In genomic region chr1:40738831-40739230, GRCh38 we compare ENCODE assay signal across 16 cellular contexts. TPM values are rescaled to one million over a fixed set of nuclear protein-coding genes. Genes with fewer than 3 reads are reported as not detected.
A peak's percentile ranks its signal among the peaks of the same experiment; 100 is the strongest.
DNase-seq lines count a peak whose midpoint lies in the region; ATAC-seq and TF ChIP-seq lines count a peak whose summit lies in the region.
"Had no signal": no experiment of that assay in that cellular context is flagged by ENCODE, and none has a peak within 500 bp of the region (broad histone marks: within the 10 kb centered on the region; RNA-seq: fewer than 3 reads in every experiment).

No MANE protein-coding gene starts in this region.

- H3K27ac ChIP-seq in GM23248: peak overlapping the region; percentile 32; the same call in 1 of the 2 replicates
- H3K27ac ChIP-seq in right lobe of liver: peak overlapping the region; percentile 3 to 94 (median 49)
- H3K27ac ChIP-seq in tibial nerve: peak overlapping the region in 3 of 4 donors; percentile 3 to 47 (median 11)
- H3K27ac ChIP-seq: RWPE1 had no signal

- no peak overlapping the region for H3K4me2 ChIP-seq in GM23248 (ENCODE audit: unreplicated experiment)

- H3K9me2 ChIP-seq in GM23248 (ENCODE audit: insufficient read depth): no peaks in the 10 kb centered on the region

- intact Hi-C loops in activated T-helper 1 cell treated with anti-CD3 and anti-CD28 coated beads, Interleukin-12 subunit alpha, Interleukin-12 subunit beta, Interleukin-2, Interleukin-4 antibody, amounts not matched to agents 30 ng/mL and 10 ng/mL and 1 ng/mL, durations not matched to agents 14 hours and 24 hours and 36 hours (cut with micrococcal nuclease): no loop called here
- intact Hi-C loops in right lobe of liver (cut with DNase I): no loop called here

- H3K9me3 ChIP-seq in GM23248 (ENCODE audit: low read depth) (no peaks in the 10 kb centered on the region), right lobe of liver (no peaks in the 10 kb centered on the region), tibial nerve (peaks cover 0 to 7% (median 0%) of the 10 kb centered on the region in 4 donors)

- H3F3A ChIP-seq in GM23248 (ENCODE audit: insufficient read depth): peaks cover 17% of the 10 kb centered on the region

- peaks cover 49% of the 10 kb centered on the region for H3K79me2 ChIP-seq in GM23248 (ENCODE audit: insufficient read depth)

- in situ Hi-C loops in GM23248 (cut with MboI): no loop called here

- peaks cover 14% of the 10 kb centered on the region; the same call in 1 of the 2 replicates for H3K4me1 ChIP-seq in GM23248 (ENCODE audit: insufficient read depth)
- peaks cover 0 to 69% (median 19%) of the 10 kb centered on the region in 4 donors for H3K4me1 ChIP-seq in right lobe of liver
- peaks cover 0 to 34% (median 5%) of the 10 kb centered on the region in 4 donors for H3K4me1 ChIP-seq in tibial nerve

- no peak overlapping the region for H3K4me3 Mint-ChIP-seq in activated T-helper 1 cell treated with anti-CD3 and anti-CD28 coated beads, Interleukin-12 subunit alpha, Interleukin-12 subunit beta, Interleukin-2, Interleukin-4 antibody, amounts not matched to agents 30 ng/mL and 10 ng/mL and 1 ng/mL, durations not matched to agents 14 hours and 24 hours and 36 hours
- H3K4me3 Mint-ChIP-seq: CD14-positive monocyte had no signal

- H3K4me1 Mint-ChIP-seq in activated T-helper 1 cell treated with anti-CD3 and anti-CD28 coated beads, Interleukin-12 subunit alpha, Interleukin-12 subunit beta, Interleukin-2, Interleukin-4 antibody, amounts not matched to agents 30 ng/mL and 10 ng/mL and 1 ng/mL, durations not matched to agents 14 hours and 24 hours and 36 hours (ENCODE audit: low read depth): peaks cover 32% of the 10 kb centered on the region

- no peak for TF ChIP-seq POLR2A in right lobe of liver (IDR thresholded peaks at IDR 0.05)
- TF ChIP-seq POLR2A in tibial nerve (IDR thresholded peaks at IDR 0.05): no peak

- no peaks in the 10 kb centered on the region for H4K20me1 ChIP-seq in GM23248 (ENCODE audit: insufficient read depth)

- H3K9ac ChIP-seq in GM23248: no peak overlapping the region

- TF ChIP-seq EP300 in tibial nerve (IDR thresholded peaks at IDR 0.05): no peak

- H3K9me3 Mint-ChIP-seq in activated T-helper 1 cell treated with anti-CD3 and anti-CD28 coated beads, Interleukin-12 subunit alpha, Interleukin-12 subunit beta, Interleukin-2, Interleukin-4 antibody, amounts not matched to agents 30 ng/mL and 10 ng/mL and 1 ng/mL, durations not matched to agents 14 hours and 24 hours and 36 hours: no peaks in the 10 kb centered on the region
- H3K9me3 Mint-ChIP-seq: CD14-positive monocyte had no signal

- H3K36me3 ChIP-seq in GM23248 (ENCODE audit: low read depth) (peaks cover 14% of the 10 kb centered on the region; the same call in 1 of the 2 replicates), right lobe of liver (peaks cover 0 to 12% (median 0%) of the 10 kb centered on the region in 4 donors), tibial nerve (peaks cover 0 to 19% (median 0%) of the 10 kb centered on the region in 3 donors)

- ATAC-seq in right lobe of liver: no peak
- ATAC-seq: PC-3 had no signal

- H3K4me3 ChIP-seq in GM23248 (no peak overlapping the region), right lobe of liver (no peak overlapping the region), tibial nerve (no peak overlapping the region)

- no peaks in the 10 kb centered on the region for H3K27me3 ChIP-seq in GM23248 (replicated peaks; ENCODE audit: insufficient read depth)
- no peaks in the 10 kb centered on the region for H3K27me3 ChIP-seq in right lobe of liver
- no peaks in the 10 kb centered on the region for H3K27me3 ChIP-seq in tibial nerve

- no peaks in the 10 kb centered on the region for H3K27me3 Mint-ChIP-seq in activated T-helper 1 cell treated with anti-CD3 and anti-CD28 coated beads, Interleukin-12 subunit alpha, Interleukin-12 subunit beta, Interleukin-2, Interleukin-4 antibody, amounts not matched to agents 30 ng/mL and 10 ng/mL and 1 ng/mL, durations not matched to agents 14 hours and 24 hours and 36 hours (ENCODE audit: insufficient read depth)

- DNase-seq in GM23248: no peak
- no peak for DNase-seq in activated T-helper 1 cell treated with anti-CD3 and anti-CD28 coated beads, Interleukin-12 subunit alpha, Interleukin-12 subunit beta, Interleukin-2, Interleukin-4 antibody, amounts not matched to agents 30 ng/mL and 10 ng/mL and 1 ng/mL, durations not matched to agents 14 hours and 24 hours and 36 hours (ENCODE audit: low spot score)
- no peak for DNase-seq in right lobe of liver
- DNase-seq in tibial nerve (ENCODE audit: low spot score in 2 of 2): no peak
- no peak for DNase-seq in COLO829 (ENCODE audit: low spot score)
- no peak for DNase-seq in UCSD-AML1 (lab: John Stamatoyannopoulos, UW; ENCODE audit: unreplicated experiment)
- no peak for DNase-seq in NCI-H1105 treated with DMSO at 0.1 percent for 48 hours (lab: John Stamatoyannopoulos, UW)
- DNase-seq: COR-L47, NCI-H1417 treated with DMSO at 0.1 percent for 48 hours, NCI-H1930, NCI-H2171, NCI-H446, NCI-H748 treated with DMSO at 0.1 percent for 48 hours, PC-3 had no signal

- H3K36me3 Mint-ChIP-seq in activated T-helper 1 cell treated with anti-CD3 and anti-CD28 coated beads, Interleukin-12 subunit alpha, Interleukin-12 subunit beta, Interleukin-2, Interleukin-4 antibody, amounts not matched to agents 30 ng/mL and 10 ng/mL and 1 ng/mL, durations not matched to agents 14 hours and 24 hours and 36 hours (ENCODE audit: low read depth): peaks cover 37% of the 10 kb centered on the region

- no peak overlapping the region for H2AFZ ChIP-seq in GM23248

- peak overlapping the region; percentile 14 for H3K27ac Mint-ChIP-seq in activated T-helper 1 cell treated with anti-CD3 and anti-CD28 coated beads, Interleukin-12 subunit alpha, Interleukin-12 subunit beta, Interleukin-2, Interleukin-4 antibody, amounts not matched to agents 30 ng/mL and 10 ng/mL and 1 ng/mL, durations not matched to agents 14 hours and 24 hours and 36 hours

- 97% methylated on average over 6 of the region's 6 CpGs for whole genome bisulfite sequencing in GM23248 (ENCODE audit: low coverage in 1 of 2, low lambda C conversion rate in 2 of 2, missing lambda C conversion rate in 2 of 2), 2 experiments
- 81% methylated on average over 6 of the region's 6 CpGs for WGBS in right lobe of liver (ENCODE audit: insufficient coverage, low coverage, low lambda C conversion rate, missing lambda C conversion rate)
- 48 to 61% methylated on average over 6 of the region's 6 CpGs for WGBS in tibial nerve, 2 donors

- no peak for TF ChIP-seq CTCF in right lobe of liver (IDR thresholded peaks at IDR 0.05)
- no peak for TF ChIP-seq CTCF in tibial nerve (IDR thresholded peaks at IDR 0.05)

RNA-seq across cellular contexts. Expression of gene KCNQ4, which starts 44.8 kb away (rescaled TPM):
- total RNA-seq in GM23248 (2014; rRNA removed; shearing (Covaris generic)): not detected in 2 replicates
- polyA plus RNA-seq in GM23248 (2016; fragmentation: Nextera tagmentation; extraction: Ambion mirVana): not detected in 2 replicates
- 0.78 and 0.88 TPM in 2 replicates for total RNA-seq in activated T-helper 1 cell treated with anti-CD3 and anti-CD28 coated beads, Interleukin-12 subunit alpha, Interleukin-12 subunit beta, Interleukin-2, Interleukin-4 antibody, amounts not matched to agents 30 ng/mL and 10 ng/mL and 1 ng/mL, durations not matched to agents 14 hours and 24 hours and 36 hours
- total RNA-seq in right lobe of liver (under 1 TPM; 0.12 to 0.23 (median 0.15) TPM), tibial nerve (1 to 10 TPM in 3 of 4 donors, under 1 TPM in 1; 0.22 to 2.1 (median 1.7) TPM)
- polyA plus RNA-seq: CD14-positive monocyte had no signal

RNA-seq across cellular contexts. Expression of gene NFYC, which starts 47.3 kb away (rescaled TPM):
- total RNA-seq in GM23248 (2014; rRNA removed; shearing (Covaris generic)): 23.7 and 24.5 TPM in 2 replicates
- 28.3 and 33.1 TPM in 2 replicates for polyA plus RNA-seq in GM23248 (2016; fragmentation: Nextera tagmentation; extraction: Ambion mirVana)
- total RNA-seq in activated T-helper 1 cell treated with anti-CD3 and anti-CD28 coated beads, Interleukin-12 subunit alpha, Interleukin-12 subunit beta, Interleukin-2, Interleukin-4 antibody, amounts not matched to agents 30 ng/mL and 10 ng/mL and 1 ng/mL, durations not matched to agents 14 hours and 24 hours and 36 hours: 79.0 and 85.1 TPM in 2 replicates
- 10 to 100 TPM; 21.9 to 36.1 (median 28.1) TPM for total RNA-seq in right lobe of liver
- total RNA-seq in tibial nerve: 10 to 100 TPM; 30.3 to 36.3 (median 33.3) TPM
